ENCODE assay signal across 8 cellular contexts in the genomic region with DNA sequence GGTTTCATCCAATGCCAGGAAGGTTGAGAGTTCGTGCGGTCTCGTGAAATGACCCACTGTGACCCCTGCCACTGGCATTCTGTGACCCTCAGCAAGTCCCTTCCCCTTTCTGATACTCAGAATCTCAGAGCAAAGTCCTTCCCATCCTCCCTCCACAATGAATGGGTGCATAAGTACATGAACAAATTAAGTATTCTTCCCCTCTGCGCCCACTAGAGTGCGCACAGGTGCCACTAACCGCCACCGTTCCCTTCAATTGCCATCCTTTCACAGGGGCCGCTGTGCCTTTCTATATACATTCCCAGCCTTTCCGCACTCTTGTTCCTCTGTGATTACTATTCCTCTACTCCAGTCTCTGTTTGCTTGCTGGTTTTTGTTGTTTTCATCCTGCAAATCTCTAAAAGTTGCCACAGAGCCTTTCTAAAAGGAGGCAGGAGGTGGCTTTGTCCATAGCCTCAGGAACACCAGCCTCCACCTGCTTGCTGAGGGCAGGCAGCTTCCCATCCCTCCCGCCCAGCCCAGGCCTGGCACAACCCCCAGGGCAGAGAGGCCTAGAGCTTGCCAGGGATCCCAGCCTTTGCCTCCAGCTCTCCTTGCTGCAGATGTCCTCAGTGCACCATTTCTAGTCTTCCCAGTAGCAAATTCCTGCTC. TPM values are rescaled to one million over a fixed set of nuclear protein-coding genes. Genes with fewer than 3 reads are reported as not detected.
DNase-seq lines count a peak whose midpoint lies in the region; ATAC-seq, FAIRE-seq and TF ChIP-seq lines count a peak whose summit lies in the region.

No MANE protein-coding gene starts in this region.

- no peak overlapping the region for H3K4me2 ChIP-seq in Loucy (ENCODE audit: low read depth, low read length, poor library complexity, severe bottlenecking)

- WGBS in tibial nerve, 2 donors: 7 to 10% methylated on average over 10 of the region's 10 CpGs

- H3K9me2 ChIP-seq in Loucy (replicated peaks; ENCODE audit: low read depth, low read length): no peaks in the 10 kb centered on the region

- no peak overlapping the region for H3K4me3 Mint-ChIP-seq in osteocyte (ENCODE audit: unreplicated experiment)

- no peaks in the 10 kb centered on the region for H3K4me1 Mint-ChIP-seq in osteocyte (ENCODE audit: unreplicated experiment)

- no peak for FAIRE-seq in frontal cortex (lab: Jason Lieb, UNC)

- H3K79me2 ChIP-seq in Loucy (ENCODE audit: insufficient read depth, low read length): no peaks in the 10 kb centered on the region

- H3K9ac ChIP-seq in Loucy (ENCODE audit: low read depth, low read length, poor library complexity, severe bottlenecking): no peak overlapping the region

- no peak for TF ChIP-seq EP300 in tibial nerve (IDR thresholded peaks at IDR 0.05)

- no peaks in the 10 kb centered on the region for H3K36me3 ChIP-seq in Loucy (ENCODE audit: insufficient read depth, low read length)
- no peaks in the 10 kb centered on the region for H3K36me3 ChIP-seq in RWPE2 (ENCODE audit: low read depth)
- H3K36me3 ChIP-seq in tibial nerve: no peaks in the 10 kb centered on the region

- no peaks in the 10 kb centered on the region for H3F3A ChIP-seq in Loucy (ENCODE audit: low read depth)

- ATAC-seq in RWPE2 (ENCODE audit: low read depth) (peak; percentile 92), GM18502 (IDR thresholded peaks at IDR 0.05; ENCODE audit: poor library complexity, unreplicated experiment) (no peak)

- no peak overlapping the region for H3K27ac ChIP-seq in RWPE2 (ENCODE audit: poor library complexity, severe bottlenecking)
- H3K27ac ChIP-seq in tibial nerve: no peak overlapping the region

- peaks cover 17% of the 10 kb centered on the region for H3K27me3 Mint-ChIP-seq in osteocyte (ENCODE audit: unreplicated experiment)

- H3K4me1 ChIP-seq in Loucy (ENCODE audit: insufficient read depth, low read length, poor library complexity, severe bottlenecking) (peaks cover 2% of the 10 kb centered on the region), RWPE2 (ENCODE audit: insufficient read depth, poor library complexity, severe bottlenecking) (no peaks in the 10 kb centered on the region), tibial nerve (no peaks in the 10 kb centered on the region)

- no peaks in the 10 kb centered on the region for H3K9me3 Mint-ChIP-seq in osteocyte (ENCODE audit: unreplicated experiment)

- H3K27me3 ChIP-seq in Loucy (ENCODE audit: insufficient read depth, low read length, poor library complexity, severe bottlenecking): no peaks in the 10 kb centered on the region
- no peaks in the 10 kb centered on the region for H3K27me3 ChIP-seq in RWPE2 (ENCODE audit: insufficient read depth, poor library complexity, severe bottlenecking)
- H3K27me3 ChIP-seq in tibial nerve: no peaks in the 10 kb centered on the region

- H4K20me1 ChIP-seq in Loucy (ENCODE audit: insufficient read depth, low read length, poor library complexity, severe bottlenecking): no peaks in the 10 kb centered on the region

- TF ChIP-seq POLR2A in tibial nerve (IDR thresholded peaks at IDR 0.05): no peak

- no peaks in the 10 kb centered on the region for H3K36me3 Mint-ChIP-seq in osteocyte (ENCODE audit: unreplicated experiment)

- no peak overlapping the region for H3K27ac Mint-ChIP-seq in osteocyte (ENCODE audit: unreplicated experiment)

- peak overlapping the region; percentile 72; the same call in 1 of the 2 replicates for H2AFZ ChIP-seq in Loucy (ENCODE audit: low read length)

- no peak overlapping the region for H3K4me3 ChIP-seq in Loucy (ENCODE audit: low read length, poor library complexity, severe bottlenecking)
- no peak overlapping the region for H3K4me3 ChIP-seq in RWPE2 (ENCODE audit: severe bottlenecking)
- no peak overlapping the region for H3K4me3 ChIP-seq in tibial nerve

- DNase-seq in RWPE2 (ENCODE audit: low spot score) (no peak), frontal cortex (ENCODE audit: low spot score in 2 of 2) (peak; percentile 36 to 77), osteocyte (ENCODE audit: extremely low spot score, unreplicated experiment) (no peak), tibial nerve (ENCODE audit: low spot score in 2 of 2) (peak in 1 of 2 donors; percentile 70)
- peak; percentile 47 for DNase-seq in activated effector memory CD4-positive, alpha-beta T cell treated with Interleukin-2 at 50 U/mL for 16 hours

- peak; percentile 87 for TF ChIP-seq CTCF in GM12872 (IDR thresholded peaks at IDR 0.05; ENCODE audit: insufficient read depth, low read depth, low read length)
- TF ChIP-seq CTCF in Loucy (conservative IDR thresholded peaks at IDR 0.05; ENCODE audit: low read length): peak; percentile 93
- peak; percentile 90 for TF ChIP-seq CTCF in RWPE2 (IDR thresholded peaks at IDR 0.05; ENCODE audit: poor library complexity, severe bottlenecking)
- TF ChIP-seq CTCF in osteocyte (IDR thresholded peaks at IDR 0.05): peak; percentile 89
- TF ChIP-seq CTCF in tibial nerve (IDR thresholded peaks at IDR 0.05): peak; percentile 65 to 79 (median 70)

- H3K9me3 ChIP-seq in Loucy (ENCODE audit: insufficient read depth, low read depth, low read length) (no peaks in the 10 kb centered on the region), RWPE2 (ENCODE audit: severe bottlenecking) (no peaks in the 10 kb centered on the region), tibial nerve (no peaks in the 10 kb centered on the region)

RNA-seq across cellular contexts. Expression of gene AP1B1, which starts 6.7 kb away (rescaled TPM):
- total RNA-seq in frontal cortex (44.8 TPM), osteocyte (42.0 and 45.4 TPM in 2 replicates), tibial nerve (10 to 100 TPM; 51.3 to 93.3 (median 60.1) TPM)

RNA-seq across cellular contexts. Expression of gene RFPL1, which starts 43.3 kb away (rescaled TPM):
- under 0.01 TPM for total RNA-seq in frontal cortex
- total RNA-seq in osteocyte: not detected in 2 replicates
- not detected for total RNA-seq in tibial nerve

Comparison
In these comparisons a context has a peak if more than half of its experiments do, and no peak if none do; other contexts are left out.
1. DNase-seq: peak in activated effector memory CD4-positive, alpha-beta T cell treated with Interleukin-2 at 50 U/mL for 16 hours (single experiment) and frontal cortex (2 of 2); none in RWPE2 (single experiment) and osteocyte (single experiment).
2. Peak in every context shown above with its lines, with median percentiles within 50 percentile points of each other: CTCF ChIP-seq.